Comparison of ENCODE assay signal across 22 cellular contexts in genomic region chr18:50372743-50373142, GRCh38. TPM values are rescaled to one million over a fixed set of nuclear protein-coding genes. Genes with fewer than 3 reads are reported as not detected.
DNase-seq lines count a peak whose midpoint lies in the region; ATAC-seq and TF ChIP-seq lines count a peak whose summit lies in the region.
"Had no signal": no experiment of that assay in that cellular context is flagged by ENCODE, and none has a peak within 500 bp of the region (broad histone marks: within the 10 kb centered on the region; RNA-seq: fewer than 3 reads in every experiment).

No MANE protein-coding gene starts in this region.

- CTCF ChIA-PET in WTC11 (lab: Charles Lee), result no interaction called here

- peaks cover 15% of the 10 kb centered on the region for H3K4me1 Mint-ChIP-seq in activated naive CD4-positive, alpha-beta T cell treated with anti-CD3 and anti-CD28 coated beads, Interleukin-2, amount 50 U/mL, for 24 hours
- H3K4me1 Mint-ChIP-seq in WTC11, result peaks cover 20% of the 10 kb centered on the region

- no peak overlapping the region for H3K27ac Mint-ChIP-seq in activated naive CD4-positive, alpha-beta T cell treated with anti-CD3 and anti-CD28 coated beads, Interleukin-2, amount 50 U/mL, for 24 hours
- H3K27ac Mint-ChIP-seq in WTC11, result no peak overlapping the region
- H3K27ac Mint-ChIP-seq: activated CD8-positive, alpha-beta memory T cell treated with anti-CD3 and anti-CD28 coated beads, Interleukin-2, amount 10 ng/mL, durations not matched to agents 7 days and 5 days; T-cell had no signal

- ATAC-seq in HG02938 (IDR thresholded peaks at IDR 0.05; ENCODE audit: unreplicated experiment) (no peak), WTC11 (no peak), heart right ventricle (no peak)
- ATAC-seq: activated CD8-positive, alpha-beta memory T cell treated with anti-CD3 and anti-CD28 coated beads, Interleukin-2, amount 10 ng/mL, durations not matched to agents 7 days and 5 days; T-cell had no signal

- POLR2A ChIA-PET in WTC11 (lab: Charles Lee), result no interaction called here

- no peaks in the 10 kb centered on the region for H3F3A ChIP-seq in Loucy (ENCODE audit: low read depth)

- intact Hi-C loops in heart right ventricle (cut with DNase I), result loop anchor here in 6 of 10 donors (5.0 to 10.0 kb wide), 3 partner anchors 85 to 108 kb away; partner anchors contain the start of genes CXXC1 (in 4 of the 6), MBD1 (in 3 of the 6) and CFAP53 (in 2 of the 6)

- no peak for TF ChIP-seq CTCF in Loucy (conservative IDR thresholded peaks at IDR 0.05; ENCODE audit: low read length)
- TF ChIP-seq CTCF in parathyroid adenoma (IDR thresholded peaks at IDR 0.05), result no peak
- no peak for TF ChIP-seq CTCF in WTC11 (IDR thresholded peaks at IDR 0.05)
- no peak for TF ChIP-seq CTCF in heart right ventricle (IDR thresholded peaks at IDR 0.05)

- no peak overlapping the region for H3K4me2 ChIP-seq in Loucy (ENCODE audit: low read depth, low read length, poor library complexity, severe bottlenecking)
- H3K4me2 ChIP-seq in parathyroid adenoma (ENCODE audit: low read length), result no peak overlapping the region

- H3K27ac ChIP-seq in parathyroid adenoma, result no peak overlapping the region
- H3K27ac ChIP-seq in heart right ventricle, result no peak overlapping the region
- H3K27ac ChIP-seq: skin epidermis had no signal

- no peaks in the 10 kb centered on the region for H4K20me1 ChIP-seq in Loucy (ENCODE audit: insufficient read depth, low read length, poor library complexity, severe bottlenecking)

- H3K9ac ChIP-seq in Loucy (ENCODE audit: low read depth, low read length, poor library complexity, severe bottlenecking) (no peak overlapping the region), parathyroid adenoma (no peak overlapping the region)

- H3K9me2 ChIP-seq in Loucy (replicated peaks; ENCODE audit: low read depth, low read length), result no peaks in the 10 kb centered on the region

- H3K9me3 ChIP-seq in Loucy (ENCODE audit: insufficient read depth, low read depth, low read length) (peaks cover 8% of the 10 kb centered on the region; the same call in 1 of the 2 replicates), parathyroid adenoma (ENCODE audit: control insufficient read depth, low read length) (no peaks in the 10 kb centered on the region), heart right ventricle (peaks cover 0 to 21% (median 11%) of the 10 kb centered on the region in 11 donors)

- H3K36me3 ChIP-seq in Loucy (ENCODE audit: insufficient read depth, low read length) (no peaks in the 10 kb centered on the region), parathyroid adenoma (ENCODE audit: control insufficient read depth, insufficient read depth, low read length) (peaks cover 2% of the 10 kb centered on the region), heart right ventricle (no peaks in the 10 kb centered on the region)
- H3K36me3 ChIP-seq: Peyer's patch had no signal

- H2AFZ ChIP-seq in Loucy (ENCODE audit: low read length), result peak overlapping the region; percentile 51; the same call in 1 of the 2 replicates
- peak overlapping the region; percentile 24 for H2AFZ ChIP-seq in parathyroid adenoma

- peaks cover 3% of the 10 kb centered on the region for H3K36me3 Mint-ChIP-seq in activated naive CD4-positive, alpha-beta T cell treated with anti-CD3 and anti-CD28 coated beads, Interleukin-2, amount 50 U/mL, for 24 hours
- peaks cover 19% of the 10 kb centered on the region for H3K36me3 Mint-ChIP-seq in WTC11

- peaks cover 13% of the 10 kb centered on the region for H3K27me3 Mint-ChIP-seq in activated naive CD4-positive, alpha-beta T cell treated with anti-CD3 and anti-CD28 coated beads, Interleukin-2, amount 50 U/mL, for 24 hours
- H3K27me3 Mint-ChIP-seq in WTC11 (ENCODE audit: low read depth), result peaks cover 7% of the 10 kb centered on the region

- H3K9me3 Mint-ChIP-seq in activated naive CD4-positive, alpha-beta T cell treated with anti-CD3 and anti-CD28 coated beads, Interleukin-2, amount 50 U/mL, for 24 hours, result peaks cover 10% of the 10 kb centered on the region
- H3K9me3 Mint-ChIP-seq in WTC11, result peaks cover 41% of the 10 kb centered on the region

- H3K4me1 ChIP-seq in Loucy (ENCODE audit: insufficient read depth, low read length, poor library complexity, severe bottlenecking) (peaks cover 29% of the 10 kb centered on the region), parathyroid adenoma (peaks cover 5% of the 10 kb centered on the region), heart right ventricle (peaks cover 0 to 14% (median 8%) of the 10 kb centered on the region in 9 donors)

- WGBS in heart right ventricle, 2 donors, result 93 to 94% methylated on average over 5 of the region's 5 CpGs

- H3K27me3 ChIP-seq in Loucy (ENCODE audit: insufficient read depth, low read length, poor library complexity, severe bottlenecking), result peaks cover 7% of the 10 kb centered on the region
- H3K27me3 ChIP-seq in parathyroid adenoma (ENCODE audit: control insufficient read depth, insufficient read depth, low read length), result no peaks in the 10 kb centered on the region
- no peaks in the 10 kb centered on the region for H3K27me3 ChIP-seq in heart right ventricle
- H3K27me3 ChIP-seq: Peyer's patch had no signal

- DNase-seq in activated naive CD4-positive, alpha-beta T cell treated with anti-CD3 and anti-CD28 coated beads, Interleukin-2, amount 50 U/mL, for 16 hours, result no peak
- peak; percentile 38 for DNase-seq in SIG-M5 treated with dmso at 0.1 percent for 504 hours (lab: John Stamatoyannopoulos, UW; ENCODE audit: unreplicated experiment)
- DNase-seq in WTC11 (ENCODE audit: low spot score), result no peak
- DNase-seq in heart right ventricle, result no peak
- DNase-seq: activated CD4-positive, CD25-positive, alpha-beta regulatory T cell; activated CD8-positive, alpha-beta memory T cell treated with anti-CD3 and anti-CD28 coated beads, Interleukin-2, amount 10 ng/mL, durations not matched to agents 7 days and 5 days; activated gamma-delta T cell treated with Interleukin-2 at 50 U/mL for 16 hours; anterior cingulate cortex; COR-L47; effector memory CD4-positive, alpha-beta T cell; H7; islet precursor cell; naive B cell; NCI-H2029 treated with DMSO at 0.1 percent for 48 hours; Peyer's patch; T-cell had no signal

- H3K4me3 ChIP-seq in Loucy (ENCODE audit: low read length, poor library complexity, severe bottlenecking) (no peak overlapping the region), parathyroid adenoma (ENCODE audit: low read depth, low read length) (no peak overlapping the region), heart right ventricle (no peak overlapping the region)
- H3K4me3 ChIP-seq: Peyer's patch, skin epidermis had no signal

- peak overlapping the region; percentile 36 for H3K4me3 Mint-ChIP-seq in activated naive CD4-positive, alpha-beta T cell treated with anti-CD3 and anti-CD28 coated beads, Interleukin-2, amount 50 U/mL, for 24 hours
- H3K4me3 Mint-ChIP-seq in WTC11, result no peak overlapping the region
- H3K4me3 Mint-ChIP-seq: activated CD8-positive, alpha-beta memory T cell treated with anti-CD3 and anti-CD28 coated beads, Interleukin-2, amount 10 ng/mL, durations not matched to agents 7 days and 5 days; central memory CD8-positive, alpha-beta T cell had no signal

- peaks cover 24% of the 10 kb centered on the region for H3K79me2 ChIP-seq in Loucy (ENCODE audit: insufficient read depth, low read length)
- no peaks in the 10 kb centered on the region for H3K79me2 ChIP-seq in parathyroid adenoma

TF ChIP-seq in WTC11, 78 proteins besides CTCF, POLR2A, EP300 and RAD21:
- TF ChIP-seq NR2C2 (CRISPR knock-in tag; IDR thresholded peaks at IDR 0.05), result no peak
- TF ChIP-seq NFYB (CRISPR knock-in tag; conservative IDR thresholded peaks at IDR 0.05; ENCODE audit: low read depth), result no peak
- no peak for TF ChIP-seq IRF1 (CRISPR knock-in tag; IDR thresholded peaks at IDR 0.05)
- no peak for TF ChIP-seq ZNF121 (CRISPR knock-in tag; IDR thresholded peaks at IDR 0.05)
TF ChIP-seq in WTC11: peak in this region for 0.

RNA-seq across cellular contexts. Expression of gene SKA1, which starts 2.1 kb away (rescaled TPM):
- total RNA-seq in WTC11 (2021) (15.7 to 18.6 TPM (median 18.1 TPM) in 3 replicates), heart right ventricle (1 to 10 TPM in 1 of 10 donors, under 1 TPM in 9; 0.13 to 1.9 (median 0.33) TPM)
- under 1 TPM; 0.12 to 0.29 TPM for polyA plus RNA-seq in heart right ventricle
